16 cellular contexts compared by ENCODE assay signal in the genomic region with DNA sequence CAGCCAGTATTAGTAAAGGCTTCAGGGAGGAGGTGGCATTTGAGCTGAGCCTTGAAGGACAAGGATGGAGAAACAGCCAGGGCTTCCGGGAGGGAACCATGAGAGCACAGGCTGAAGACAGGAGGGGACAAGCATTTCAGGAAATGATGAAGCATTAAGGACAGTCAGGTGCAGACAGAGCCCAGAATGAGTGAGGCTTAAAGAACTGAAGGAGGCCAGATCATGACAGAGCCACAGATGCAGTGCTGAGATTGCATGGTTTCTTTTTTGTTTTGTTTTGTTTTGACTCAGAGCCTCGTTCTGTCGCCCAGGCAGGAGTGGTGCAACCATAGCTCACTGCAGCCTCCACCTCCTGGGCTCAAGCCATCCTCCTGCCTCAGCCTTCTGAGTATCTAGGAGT.
DNase-seq lines count a peak whose midpoint lies in the region; ATAC-seq and TF ChIP-seq lines count a peak whose summit lies in the region.
"Had no signal": no experiment of that assay in that cellular context is flagged by ENCODE, and none has a peak within 500 bp of the region (broad histone marks: within the 10 kb centered on the region; RNA-seq: fewer than 3 reads in every experiment).

No MANE protein-coding gene starts in this region.

- POLR2A ChIA-PET in activated CD8-positive, alpha-beta T cell treated with anti-CD3 and anti-CD28 coated beads for 36 hours (lab: Charles Lee): no interaction called here

- H3K4me3 ChIP-seq in colonic mucosa: no peak overlapping the region
- H3K4me3 ChIP-seq: left lung, suprapubic skin had no signal

- no peaks in the 10 kb centered on the region for H3K9me3 Mint-ChIP-seq in activated CD8-positive, alpha-beta T cell treated with anti-CD3 and anti-CD28 coated beads for 36 hours
- H3K9me3 Mint-ChIP-seq: neural crest cell had no signal

- no peak for DNase-seq in epithelial cell of prostate (ENCODE audit: low read depth, low spot score)
- DNase-seq in colonic mucosa: no peak
- DNase-seq in activated CD8-positive, alpha-beta T cell treated with anti-CD3 and anti-CD28 coated beads for 36 hours: no peak
- DNase-seq in HuH-7.5 (ENCODE audit: low spot score): no peak
- no peak for DNase-seq in NCI-H82 (lab: John Stamatoyannopoulos, UW)
- DNase-seq: activated T-cell treated with anti-CD3 and anti-CD28 coated beads, Interleukin-2, amount 50 U/mL, for 1 hour; effector memory CD8-positive, alpha-beta T cell; glutamatergic neuron; left lung had no signal

- no peak for TF ChIP-seq CTCF in colonic mucosa (IDR thresholded peaks at IDR 0.05)
- TF ChIP-seq CTCF in activated CD8-positive, alpha-beta T cell treated with anti-CD3 and anti-CD28 coated beads for 36 hours (IDR thresholded peaks at IDR 0.05): no peak

- peak; percentile 89 for ATAC-seq in GM18868 (IDR thresholded peaks at IDR 0.05; ENCODE audit: unreplicated experiment)
- ATAC-seq in GM21786 (IDR thresholded peaks at IDR 0.05; ENCODE audit: unreplicated experiment): peak; percentile 75
- ATAC-seq in HG03159 (IDR thresholded peaks at IDR 0.05; ENCODE audit: unreplicated experiment): peak; percentile 67
- no peak for ATAC-seq in activated CD8-positive, alpha-beta T cell treated with anti-CD3 and anti-CD28 coated beads for 36 hours
- ATAC-seq: activated CD4-positive, CD25-positive, alpha-beta regulatory T cell treated with anti-CD3 and anti-CD28 coated beads, Interleukin-2, amount 50 U/mL, for 24 hours; effector memory CD8-positive, alpha-beta T cell; left lung had no signal

- no peaks in the 10 kb centered on the region for H3K4me1 ChIP-seq in colonic mucosa
- H3K4me1 ChIP-seq: left lung, suprapubic skin had no signal

- no peak overlapping the region for H3K27ac Mint-ChIP-seq in activated CD8-positive, alpha-beta T cell treated with anti-CD3 and anti-CD28 coated beads for 36 hours
- H3K27ac Mint-ChIP-seq: CD14-positive monocyte; effector memory CD8-positive, alpha-beta T cell had no signal

- H3K9ac ChIP-seq in colonic mucosa (ENCODE audit: low read depth in 2 of 2, low read length in 2 of 2): no peak overlapping the region

- CTCF ChIA-PET in activated CD8-positive, alpha-beta T cell treated with anti-CD3 and anti-CD28 coated beads for 36 hours (lab: Charles Lee): no interaction called here

- no peaks in the 10 kb centered on the region for H3K27me3 ChIP-seq in colonic mucosa

- no peak overlapping the region for H3K4me3 Mint-ChIP-seq in activated CD8-positive, alpha-beta T cell treated with anti-CD3 and anti-CD28 coated beads for 36 hours
- H3K4me3 Mint-ChIP-seq: CD14-positive monocyte; effector memory CD8-positive, alpha-beta T cell; neural crest cell had no signal

- intact Hi-C loops in colonic mucosa (cut with DNase I): no loop called here
- intact Hi-C loops in activated CD8-positive, alpha-beta T cell treated with anti-CD3 and anti-CD28 coated beads for 36 hours (cut with micrococcal nuclease): no loop called here

- no peaks in the 10 kb centered on the region for H3K36me3 Mint-ChIP-seq in activated CD8-positive, alpha-beta T cell treated with anti-CD3 and anti-CD28 coated beads for 36 hours (ENCODE audit: low read depth)
- H3K36me3 Mint-ChIP-seq: CD14-positive monocyte had no signal

- no peaks in the 10 kb centered on the region for H3K4me1 Mint-ChIP-seq in activated CD8-positive, alpha-beta T cell treated with anti-CD3 and anti-CD28 coated beads for 36 hours (ENCODE audit: low read depth)
- H3K4me1 Mint-ChIP-seq: CD14-positive monocyte had no signal

- peak overlapping the region; percentile 3 for H3K27ac ChIP-seq in epithelial cell of prostate
- H3K27ac ChIP-seq in colonic mucosa: no peak overlapping the region
- H3K27ac ChIP-seq: left lung, suprapubic skin had no signal

- no peaks in the 10 kb centered on the region for H3K9me3 ChIP-seq in colonic mucosa
- H3K9me3 ChIP-seq: left lung, suprapubic skin had no signal

- H3K36me3 ChIP-seq in colonic mucosa: no peaks in the 10 kb centered on the region
- H3K36me3 ChIP-seq: left lung, suprapubic skin had no signal

- H3K27me3 Mint-ChIP-seq in activated CD8-positive, alpha-beta T cell treated with anti-CD3 and anti-CD28 coated beads for 36 hours: peaks cover 6% of the 10 kb centered on the region
